Comparison of ENCODE assay signal across 8 cellular contexts in the genomic region with DNA sequence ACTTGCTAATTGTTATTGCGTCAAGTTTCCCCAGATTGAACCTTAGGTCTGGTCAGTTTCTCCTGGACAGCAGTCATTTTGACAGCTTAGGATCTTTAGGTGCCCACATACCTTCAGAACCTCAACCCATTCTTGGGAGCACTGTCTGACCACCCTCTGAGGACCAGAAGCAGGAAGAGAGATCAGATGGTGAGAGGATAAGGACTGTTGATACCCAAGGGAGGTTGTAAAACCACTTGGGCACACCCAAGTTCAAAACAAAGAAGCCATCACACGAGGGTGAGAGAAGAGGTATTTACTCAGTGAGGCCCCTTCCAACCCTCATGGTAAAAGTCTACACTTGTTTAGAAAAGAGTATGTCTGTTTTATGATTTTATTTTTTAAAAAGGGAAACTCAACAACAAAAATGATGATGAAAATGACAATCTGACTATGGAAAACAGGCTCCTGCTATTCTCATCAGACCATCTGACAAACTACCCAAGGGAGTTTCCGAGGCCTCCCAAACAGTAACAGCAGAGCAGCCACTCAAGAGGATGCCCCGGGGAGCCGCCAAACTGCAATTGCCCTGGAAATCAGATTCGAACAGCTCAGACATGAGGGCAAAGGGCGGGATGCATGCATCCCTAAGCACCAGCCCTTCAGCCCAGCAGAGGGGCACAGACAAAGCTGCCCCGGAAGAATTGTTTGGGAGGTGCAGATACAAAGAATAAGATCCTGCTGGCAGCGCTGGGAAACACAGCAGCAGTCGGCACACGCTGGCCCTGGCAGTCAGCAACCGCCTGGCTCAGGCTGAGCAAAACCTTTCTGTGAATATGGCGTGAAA.
DNase-seq lines count a peak whose midpoint lies in the region; ATAC-seq and TF ChIP-seq lines count a peak whose summit lies in the region.

No MANE protein-coding gene starts in this region.

- no peak overlapping the region for H2AFZ ChIP-seq in osteoblast (ENCODE audit: low read length)

- peak overlapping the region; percentile 90 for H3K27ac Mint-ChIP-seq in activated CD4-positive, alpha-beta memory T cell treated with anti-CD3 and anti-CD28 coated beads for 36 hours
- peak overlapping the region; percentile 98 for H3K27ac Mint-ChIP-seq in memory B cell

- no peak for TF ChIP-seq CTCF in osteoblast (IDR thresholded peaks at IDR 0.05; ENCODE audit: extremely low read depth, low read depth, low read length)

- no peaks in the 10 kb centered on the region for H3K9me3 Mint-ChIP-seq in activated CD4-positive, alpha-beta memory T cell treated with anti-CD3 and anti-CD28 coated beads for 36 hours
- no peaks in the 10 kb centered on the region for H3K9me3 Mint-ChIP-seq in memory B cell

- no peaks in the 10 kb centered on the region for H3K79me2 ChIP-seq in osteoblast (ENCODE audit: insufficient read depth, low read length)

- DNase-seq in DMS53 treated with DMSO at 0.1 percent for 48 hours (lab: John Stamatoyannopoulos, UW; ENCODE audit: unreplicated experiment) (peak; percentile 59), memory B cell (ENCODE audit: low spot score in 2 of 2) (no peak), AG08396 (ENCODE audit: low spot score) (no peak), osteoblast (ENCODE audit: insufficient read length, low spot score, missing footprints) (no peak), NCI-H1105 (lab: John Stamatoyannopoulos, UW) (no peak)
- DNase-seq in activated CD4-positive, alpha-beta memory T cell treated with anti-CD3 and anti-CD28 coated beads for 36 hours = peak; percentile 37

- CTCF ChIA-PET in activated CD4-positive, alpha-beta memory T cell treated with anti-CD3 and anti-CD28 coated beads for 36 hours (lab: Charles Lee) = interaction anchor here (0.6 to 2.5 kb wide), 5 partner anchors 10 to 879 kb away, joined by 3 to 7 read pairs (median 5); no protein-coding TSS in a partner anchor

- intact Hi-C loops in activated CD4-positive, alpha-beta memory T cell treated with anti-CD3 and anti-CD28 coated beads for 36 hours (cut with micrococcal nuclease) = loop anchor here (1.0 to 2.0 kb wide), 4 partner anchors 12 to 35 kb away; no protein-coding TSS in a partner anchor

- H3K36me3 ChIP-seq in osteoblast (ENCODE audit: insufficient read depth, low read length) = no peaks in the 10 kb centered on the region

- no peaks in the 10 kb centered on the region for H3K27me3 ChIP-seq in osteoblast (ENCODE audit: insufficient read depth, low read length)

- H4K20me1 ChIP-seq in osteoblast (ENCODE audit: insufficient read depth, low read length) = no peaks in the 10 kb centered on the region

- POLR2A ChIA-PET in activated CD4-positive, alpha-beta memory T cell treated with anti-CD3 and anti-CD28 coated beads for 36 hours (lab: Charles Lee) = interaction anchor here (0.9 to 1.4 kb wide), 3 partner anchors 12 to 137 kb away, joined by 3 read pairs; no protein-coding TSS in a partner anchor

- H3K27ac ChIP-seq in osteoblast (ENCODE audit: low read depth, low read length) = no peak overlapping the region

- H3K4me3 Mint-ChIP-seq in activated CD4-positive, alpha-beta memory T cell treated with anti-CD3 and anti-CD28 coated beads for 36 hours = no peak overlapping the region
- H3K4me3 Mint-ChIP-seq in memory B cell = peak overlapping the region; percentile 50

- H3K4me2 ChIP-seq in osteoblast (ENCODE audit: insufficient read depth, low read length) = no peak overlapping the region

- no peak overlapping the region for H3K4me3 ChIP-seq in osteoblast (ENCODE audit: insufficient read depth, low read length)

- H3K9me3 ChIP-seq in osteoblast (ENCODE audit: low read depth, low read length) = no peaks in the 10 kb centered on the region

- peaks cover 64% of the 10 kb centered on the region for H3K4me1 Mint-ChIP-seq in activated CD4-positive, alpha-beta memory T cell treated with anti-CD3 and anti-CD28 coated beads for 36 hours (ENCODE audit: low read depth)
- H3K4me1 Mint-ChIP-seq in memory B cell = peaks cover 53% of the 10 kb centered on the region

- no peaks in the 10 kb centered on the region for H3K27me3 Mint-ChIP-seq in activated CD4-positive, alpha-beta memory T cell treated with anti-CD3 and anti-CD28 coated beads for 36 hours
- no peaks in the 10 kb centered on the region for H3K27me3 Mint-ChIP-seq in memory B cell

- no peaks in the 10 kb centered on the region for H3K36me3 Mint-ChIP-seq in activated CD4-positive, alpha-beta memory T cell treated with anti-CD3 and anti-CD28 coated beads for 36 hours
- no peaks in the 10 kb centered on the region for H3K36me3 Mint-ChIP-seq in memory B cell

- ATAC-seq in HG02642 (IDR thresholded peaks at IDR 0.05; ENCODE audit: poor library complexity, unreplicated experiment) (peak; percentile 36), memory B cell (ENCODE audit: low read depth) (peak; percentile 45), HG03565 (IDR thresholded peaks at IDR 0.05; ENCODE audit: unreplicated experiment) (no peak)

- peaks cover 12% of the 10 kb centered on the region for H3K4me1 ChIP-seq in osteoblast (ENCODE audit: insufficient read depth, low read length)

Comparison
In these comparisons a context has a peak if more than half of its experiments do, and no peak if none do; other contexts are left out.
1. DNase-seq: peak in DMS53 treated with DMSO at 0.1 percent for 48 hours (single experiment) and activated CD4-positive, alpha-beta memory T cell treated with anti-CD3 and anti-CD28 coated beads for 36 hours (single experiment); none in memory B cell (0 of 2), AG08396 (single experiment), osteoblast (single experiment) and NCI-H1105 (single experiment).